Comparison of ENCODE assay signal across 31 cellular contexts in the genomic region with DNA sequence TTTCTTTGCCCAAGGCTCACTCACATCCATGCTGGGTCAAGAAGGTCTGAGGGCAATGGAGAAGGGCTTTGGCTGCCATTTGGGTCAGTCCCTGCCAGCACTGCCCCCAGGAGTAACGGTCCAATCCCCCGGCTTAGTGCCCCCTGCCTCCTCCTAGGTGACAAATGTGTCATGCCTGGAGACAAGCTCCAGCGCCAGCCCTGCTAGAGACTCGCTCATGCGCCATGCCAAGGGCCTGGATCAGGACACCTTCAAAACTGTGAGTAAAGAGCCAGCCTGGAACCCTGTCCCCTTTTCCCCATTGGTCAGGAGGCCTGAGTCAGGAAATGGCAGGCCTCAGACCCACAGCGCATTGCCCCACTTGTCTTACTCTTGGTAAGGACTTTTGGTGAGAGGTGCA. TPM values are rescaled to one million over a fixed set of nuclear protein-coding genes. Genes with fewer than 3 reads are reported as not detected.
"Had no signal": no experiment of that assay in that cellular context is flagged by ENCODE, and none has a peak within 500 bp of the region (broad histone marks: within the 10 kb centered on the region; RNA-seq: fewer than 3 reads in every experiment).

No MANE protein-coding gene starts in this region.

- H3K36me3 Mint-ChIP-seq: activated CD4-positive, alpha-beta memory T cell treated with anti-CD3 and anti-CD28 coated beads for 36 hours; activated CD8-positive, alpha-beta memory T cell treated with anti-CD3 and anti-CD28 coated beads, Interleukin-2, amount 10 ng/mL, durations not matched to agents 7 days and 5 days; activated naive CD8-positive, alpha-beta T cell had no signal

- H3K4me3 Mint-ChIP-seq: activated CD4-positive, alpha-beta memory T cell treated with anti-CD3 and anti-CD28 coated beads for 36 hours; activated CD4-positive, alpha-beta T cell treated with anti-CD3 and anti-CD28 coated beads for 36 hours; activated CD4-positive, alpha-beta T cell treated with anti-CD3 and anti-CD28 coated beads, Interleukin-2, amount 10 ng/mL, durations not matched to agents 24 days and 14 days; activated CD8-positive, alpha-beta memory T cell treated with anti-CD3 and anti-CD28 coated beads, Interleukin-2, amount 10 ng/mL, durations not matched to agents 7 days and 5 days; activated CD8-positive, alpha-beta T cell treated with anti-CD3 and anti-CD28 coated beads, Interleukin-2, amount 10 ng/mL, durations not matched to agents 7 days and 5 days; activated naive CD8-positive, alpha-beta T cell; activated T-cell treated with anti-CD3 and anti-CD28 coated beads, Interleukin-2, amount 50 U/mL, for 72 hours had no signal

- ATAC-seq: activated CD4-positive, alpha-beta T cell treated with anti-CD3 and anti-CD28 coated beads for 36 hours; activated CD8-positive, alpha-beta memory T cell treated with anti-CD3 and anti-CD28 coated beads, Interleukin-2, amount 10 ng/mL, durations not matched to agents 7 days and 5 days; activated CD8-positive, alpha-beta T cell treated with anti-CD3 and anti-CD28 coated beads, Interleukin-2, amount 10 ng/mL, durations not matched to agents 7 days and 5 days; activated T-cell treated with anti-CD3 and anti-CD28 coated beads, Interleukin-2, amount 50 U/mL, for 72 hours; body of pancreas; esophagus mucosa; heart left ventricle had no signal

- H3K27ac ChIP-seq: adrenal gland, body of pancreas, heart left ventricle had no signal

- H3K9me3 Mint-ChIP-seq: activated CD4-positive, alpha-beta memory T cell treated with anti-CD3 and anti-CD28 coated beads for 36 hours; activated CD4-positive, alpha-beta T cell treated with anti-CD3 and anti-CD28 coated beads, Interleukin-2, amount 10 ng/mL, durations not matched to agents 24 days and 14 days; activated T-cell treated with anti-CD3 and anti-CD28 coated beads, Interleukin-2, amount 50 U/mL, for 72 hours had no signal

- H3K27me3 Mint-ChIP-seq: activated CD4-positive, alpha-beta memory T cell treated with anti-CD3 and anti-CD28 coated beads for 36 hours; activated CD4-positive, alpha-beta T cell treated with anti-CD3 and anti-CD28 coated beads for 36 hours; activated naive CD8-positive, alpha-beta T cell had no signal

- H3K27me3 ChIP-seq: adrenal gland, body of pancreas, heart left ventricle had no signal

- DNase-seq: activated CD4-positive, alpha-beta memory T cell treated with anti-CD3 and anti-CD28 coated beads for 36 hours; activated CD4-positive, alpha-beta T cell treated with anti-CD3 and anti-CD28 coated beads for 36 hours; activated CD4-positive, alpha-beta T cell treated with anti-CD3 and anti-CD28 coated beads, Interleukin-2, amount 10 ng/mL, durations not matched to agents 24 days and 14 days; activated CD4-positive, CD25-positive, alpha-beta regulatory T cell; activated CD4-positive, CD25-positive, alpha-beta regulatory T cell treated with anti-CD3 and anti-CD28 coated beads, Interleukin-2, amount 50 U/mL, for 72 hours; activated CD8-positive, alpha-beta memory T cell treated with anti-CD3 and anti-CD28 coated beads, Interleukin-2, amount 10 ng/mL, durations not matched to agents 7 days and 5 days; activated CD8-positive, alpha-beta memory T cell treated with anti-CD3 and anti-CD28 coated beads, Interleukin-2, amount 50 U/mL, for 4 hours; activated CD8-positive, alpha-beta T cell treated with anti-CD3 and anti-CD28 coated beads, Interleukin-2, amount 10 ng/mL, durations not matched to agents 7 days and 5 days; activated gamma-delta T cell; activated naive CD4-positive, alpha-beta T cell treated with anti-CD3 and anti-CD28 coated beads, Interleukin-2, amount 50 U/mL, for 16 hours; activated naive CD4-positive, alpha-beta T cell treated with Interleukin-2 at 50 U/mL for 16 hours; activated T-cell treated with anti-CD3 and anti-CD28 coated beads, Interleukin-2, amount 50 U/mL, for 1 hour; activated T-cell treated with anti-CD3 and anti-CD28 coated beads, Interleukin-2, amount 50 U/mL, for 72 hours; amygdala; aorta; body of pancreas; caudate nucleus; effector CD8-positive, alpha-beta T cell; foreskin fibroblast; glutamatergic neuron; heart left ventricle; T-helper 2 cell had no signal

- H3K27ac Mint-ChIP-seq: activated CD4-positive, alpha-beta memory T cell treated with anti-CD3 and anti-CD28 coated beads for 36 hours; activated CD4-positive, alpha-beta T cell treated with anti-CD3 and anti-CD28 coated beads for 36 hours; activated CD4-positive, alpha-beta T cell treated with anti-CD3 and anti-CD28 coated beads, Interleukin-2, amount 10 ng/mL, durations not matched to agents 24 days and 14 days; activated CD8-positive, alpha-beta memory T cell treated with anti-CD3 and anti-CD28 coated beads, Interleukin-2, amount 10 ng/mL, durations not matched to agents 7 days and 5 days; activated CD8-positive, alpha-beta T cell treated with anti-CD3 and anti-CD28 coated beads, Interleukin-2, amount 10 ng/mL, durations not matched to agents 7 days and 5 days; activated naive CD8-positive, alpha-beta T cell; activated T-cell treated with anti-CD3 and anti-CD28 coated beads, Interleukin-2, amount 50 U/mL, for 72 hours had no signal

- H3K36me3 ChIP-seq: adrenal gland, heart left ventricle had no signal

- H3K9me3 ChIP-seq: adrenal gland, body of pancreas, heart left ventricle had no signal

- H3K4me3 ChIP-seq: adrenal gland, body of pancreas, heart left ventricle had no signal

- FAIRE-seq: colon, frontal cortex had no signal

RNA-seq across cellular contexts. Expression of gene CHCT1, which starts 3.3 kb away (rescaled TPM):
- total RNA-seq: activated CD4-positive, alpha-beta memory T cell treated with anti-CD3 and anti-CD28 coated beads for 36 hours; activated CD4-positive, alpha-beta T cell treated with anti-CD3 and anti-CD28 coated beads, Interleukin-2, amount 10 ng/mL, durations not matched to agents 24 days and 14 days; activated CD8-positive, alpha-beta memory T cell treated with anti-CD3 and anti-CD28 coated beads for 36 hours; activated CD8-positive, alpha-beta memory T cell treated with anti-CD3 and anti-CD28 coated beads, Interleukin-2, amount 10 ng/mL, durations not matched to agents 7 days and 5 days; activated CD8-positive, alpha-beta T cell treated with anti-CD3 and anti-CD28 coated beads, Interleukin-2, amount 10 ng/mL, durations not matched to agents 7 days and 5 days; aorta; body of pancreas; chondrocyte; epithelial cell of proximal tubule; esophagus mucosa; frontal cortex; T-helper 1 cell treated with Interleukin-12 subunit alpha and Interleukin-12 subunit beta and Interleukin-4 antibody, amounts not matched to agents 30 ng/mL and 1 ng/mL, for 36 hours had no signal
- polyA plus RNA-seq: aorta, heart left ventricle had no signal
